12 cellular contexts compared by ENCODE assay signal in the genomic region with DNA sequence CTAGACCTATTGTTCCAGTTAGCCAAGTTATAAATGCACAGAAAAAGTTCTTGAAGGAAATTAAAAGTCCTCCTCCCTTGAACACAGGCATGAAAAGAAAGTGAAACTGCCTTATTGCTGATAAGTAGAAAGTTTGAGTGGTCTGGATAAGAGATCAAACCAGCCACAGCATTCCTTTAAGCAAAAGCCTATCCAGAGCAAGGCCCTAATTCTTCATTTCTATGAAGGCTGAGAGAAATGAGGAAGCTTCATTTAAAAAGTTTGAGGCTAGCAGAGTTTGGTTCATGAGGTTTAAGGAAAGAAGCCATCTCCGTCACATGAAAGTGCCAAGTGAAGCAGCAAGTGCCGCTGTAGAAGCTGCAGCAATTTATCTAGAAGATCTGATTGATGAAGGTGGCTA. TPM values are rescaled to one million over a fixed set of nuclear protein-coding genes. Genes with fewer than 3 reads are reported as not detected.
DNase-seq lines count a peak whose midpoint lies in the region; ATAC-seq and TF ChIP-seq lines count a peak whose summit lies in the region.
"Had no signal": no experiment of that assay in that cellular context is flagged by ENCODE, and none has a peak within 500 bp of the region (broad histone marks: within the 10 kb centered on the region; RNA-seq: fewer than 3 reads in every experiment).

No MANE protein-coding gene starts in this region.

- intact Hi-C loops in activated CD8-positive, alpha-beta T cell treated with anti-CD3 and anti-CD28 coated beads for 36 hours (cut with micrococcal nuclease), result no loop called here

- peak overlapping the region; percentile 61 for H3K4me3 Mint-ChIP-seq in activated CD8-positive, alpha-beta T cell treated with anti-CD3 and anti-CD28 coated beads for 36 hours

- H3K9me3 Mint-ChIP-seq in activated CD8-positive, alpha-beta T cell treated with anti-CD3 and anti-CD28 coated beads for 36 hours, result peaks cover 4% of the 10 kb centered on the region

- DNase-seq in CD1c-positive myeloid dendritic cell (ENCODE audit: extremely low spot score), result peak; percentile 13
- no peak for DNase-seq in activated CD8-positive, alpha-beta T cell treated with anti-CD3 and anti-CD28 coated beads for 36 hours
- peak; percentile 52 for DNase-seq in medulla oblongata (ENCODE audit: extremely low spot score)
- no peak for DNase-seq in NCI-H128 (lab: John Stamatoyannopoulos, UW; ENCODE audit: unreplicated experiment)
- DNase-seq in NCI-H2196 treated with DMSO at 0.1 percent for 48 hours (lab: John Stamatoyannopoulos, UW; ENCODE audit: unreplicated experiment), result no peak
- no peak for DNase-seq in NCI-H748 treated with DMSO at 0.1 percent for 48 hours (lab: John Stamatoyannopoulos, UW)
- DNase-seq: COR-L47, mesendoderm, NCI-H2227 treated with DMSO at 0.1 percent for 48 hours, SK-N-SH had no signal

- peaks cover 42% of the 10 kb centered on the region for H3K4me1 Mint-ChIP-seq in activated CD8-positive, alpha-beta T cell treated with anti-CD3 and anti-CD28 coated beads for 36 hours (ENCODE audit: low read depth)

- no peak for ATAC-seq in activated CD8-positive, alpha-beta T cell treated with anti-CD3 and anti-CD28 coated beads for 36 hours
- no peak for ATAC-seq in GM21447 (IDR thresholded peaks at IDR 0.05; ENCODE audit: unreplicated experiment)

- TF ChIP-seq CTCF in activated CD8-positive, alpha-beta T cell treated with anti-CD3 and anti-CD28 coated beads for 36 hours (IDR thresholded peaks at IDR 0.05), result no peak

- POLR2A ChIA-PET in activated CD8-positive, alpha-beta T cell treated with anti-CD3 and anti-CD28 coated beads for 36 hours (lab: Charles Lee), result interaction anchor here (1.3 kb wide), 1 partner anchor 13 kb away, joined by 3 read pairs; no protein-coding TSS in a partner anchor

- CTCF ChIA-PET in activated CD8-positive, alpha-beta T cell treated with anti-CD3 and anti-CD28 coated beads for 36 hours (lab: Charles Lee), result interaction anchor here (0.9 to 1.8 kb wide), 5 partner anchors 31 to 89 kb away, joined by 3 to 8 read pairs (median 5); no protein-coding TSS in a partner anchor

- no peaks in the 10 kb centered on the region for H3K36me3 Mint-ChIP-seq in activated CD8-positive, alpha-beta T cell treated with anti-CD3 and anti-CD28 coated beads for 36 hours (ENCODE audit: low read depth)

- peak overlapping the region; percentile 87 for H3K27ac ChIP-seq in KOPT-K1 (ENCODE audit: low read depth, low read length, poor library complexity, severe bottlenecking)

- H3K9me3 ChIP-seq in KOPT-K1 (ENCODE audit: insufficient read depth, low read length, poor library complexity, severe bottlenecking), result no peaks in the 10 kb centered on the region
- H3K9me3 ChIP-seq: SK-N-SH had no signal

- no peaks in the 10 kb centered on the region for H3K27me3 Mint-ChIP-seq in activated CD8-positive, alpha-beta T cell treated with anti-CD3 and anti-CD28 coated beads for 36 hours

- H3K36me3 ChIP-seq in KOPT-K1 (ENCODE audit: insufficient read depth, low read length), result no peaks in the 10 kb centered on the region

- H3K27ac Mint-ChIP-seq in activated CD8-positive, alpha-beta T cell treated with anti-CD3 and anti-CD28 coated beads for 36 hours, result peak overlapping the region; percentile 50

RNA-seq across cellular contexts. Expression of a gene that starts 2.7 kb away (rescaled TPM):
- total RNA-seq in activated CD8-positive, alpha-beta T cell treated with anti-CD3 and anti-CD28 coated beads for 36 hours, result 10 to 100 TPM in 1 of 2 experiments, 1 to 10 TPM in 1; 10.0 to 12.7 TPM

Comparison
In these comparisons a context has a peak if more than half of its experiments do, and no peak if none do; other contexts are left out.
1. DNase-seq: peak in CD1c-positive myeloid dendritic cell (single experiment) and medulla oblongata (single experiment); none in activated CD8-positive, alpha-beta T cell treated with anti-CD3 and anti-CD28 coated beads for 36 hours (single experiment), NCI-H128 (single experiment), NCI-H2196 treated with DMSO at 0.1 percent for 48 hours (single experiment) and NCI-H748 treated with DMSO at 0.1 percent for 48 hours (single experiment).